In the genomic region with DNA sequence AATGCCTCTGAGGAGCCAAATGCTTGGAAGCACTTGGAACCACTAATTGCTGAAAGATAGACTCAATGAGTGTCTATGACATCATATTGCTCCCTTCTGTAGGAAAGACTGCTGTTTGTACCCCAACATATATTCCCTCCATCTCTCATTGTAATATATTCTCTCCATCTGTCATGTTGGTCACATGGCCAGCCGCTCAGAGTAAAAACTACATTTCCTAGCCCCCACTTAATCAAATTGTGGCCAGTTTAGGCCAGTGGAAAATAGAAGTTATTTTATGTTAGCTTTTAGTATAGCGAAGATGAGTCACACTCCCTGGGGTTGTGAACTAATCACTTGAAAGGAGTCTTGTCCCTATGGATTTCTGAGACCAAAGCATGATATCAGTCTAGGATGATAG, we compare ENCODE assay signal across 20 cellular contexts.
DNase-seq lines count a peak whose midpoint lies in the region; ATAC-seq, FAIRE-seq and TF ChIP-seq lines count a peak whose summit lies in the region.
"Had no signal": no experiment of that assay in that cellular context is flagged by ENCODE, and none has a peak within 500 bp of the region (broad histone marks: within the 10 kb centered on the region; RNA-seq: fewer than 3 reads in every experiment).

No MANE protein-coding gene starts in this region.

- H3K14ac ChIP-seq in trophoblast cell (ENCODE audit: low read length), result no peak overlapping the region

- H3K27me3 ChIP-seq in K562 (ENCODE audit: control insufficient read depth in 2 of 2, insufficient read depth in 2 of 2, low read length in 2 of 2) (no peaks in the 10 kb centered on the region), trophoblast cell (ENCODE audit: insufficient read depth, low read length) (no peaks in the 10 kb centered on the region)
- H3K27me3 ChIP-seq: BE2C had no signal

- CTCF ChIA-PET in K562 (lab: Yijun Ruan, JAX; ENCODE audit: low intra/inter-chr PET ratio), result no interaction called here

- H3K79me1 ChIP-seq in trophoblast cell (ENCODE audit: low read length), result peaks cover 2% of the 10 kb centered on the region

- H3K27ac ChIP-seq in K562 (ENCODE audit: extremely low read depth, low read depth, low read length) (no peak overlapping the region), trophoblast cell (ENCODE audit: low read depth, low read length) (peak overlapping the region; percentile 62)
- H3K27ac ChIP-seq: KMS-11, PC-9 had no signal

- H3K4me2 ChIP-seq in K562 (ENCODE audit: insufficient read depth, low read length), result no peak overlapping the region
- H3K4me2 ChIP-seq in trophoblast cell (ENCODE audit: low read length), result no peak overlapping the region
- H3K4me2 ChIP-seq: KMS-11, PC-9 had no signal

- in situ Hi-C loops in K562 (cut with MboI), result no loop called here

- BruUV-seq in K562 (replicated peaks; lab: Mats Ljungman, UMichigan), result no TSS peak

- no peak overlapping the region for H2BK120ac ChIP-seq in trophoblast cell (ENCODE audit: insufficient read depth, low read length, poor library complexity)

- no peak overlapping the region for H2BK5ac ChIP-seq in trophoblast cell (ENCODE audit: low read depth, low read length, poor library complexity)

- TF ChIP-seq RAD21 in K562 (CRISPR knock-in tag; conservative IDR thresholded peaks at IDR 0.05 in 1 of 2, IDR thresholded peaks at IDR 0.05 in 1 of 2), result no peak

- no peak for FAIRE-seq in K562 (lab: Jason Lieb, UNC)
- FAIRE-seq: GM12891 had no signal

- H2BK12ac ChIP-seq in trophoblast cell (ENCODE audit: low read length), result no peak overlapping the region

- H2AFZ ChIP-seq in K562 (ENCODE audit: low read depth, low read length) (no peak overlapping the region), trophoblast cell (ENCODE audit: insufficient read depth, low read length, poor library complexity) (no peak overlapping the region)
- H2AFZ ChIP-seq: PC-9 had no signal

- no peak overlapping the region for H3K4ac ChIP-seq in trophoblast cell (ENCODE audit: low read depth, low read length)

- no peak for TF ChIP-seq EP300 in K562 (IDR thresholded peaks at IDR 0.05; ENCODE audit: low read length)

- peak; percentile 46 for DNase-seq in COLO829 (ENCODE audit: low spot score)
- peak; percentile 14 for DNase-seq in RPMI7951 (ENCODE audit: low read depth)
- no peak for DNase-seq in K562 (ENCODE audit: extremely low read depth in 1 of 4, low spot score in 3 of 4)
- DNase-seq in trophoblast cell, result no peak
- DNase-seq in activated CD4-positive, alpha-beta T cell treated with anti-CD3 and anti-CD28 coated beads for 4 hours, result no peak
- DNase-seq: BE2C; CD4-positive, CD25-positive, alpha-beta regulatory T cell; DND-41; NCI-H1092 treated with DMSO at 0.1 percent for 48 hours; NCI-H1436 treated with DMSO at 0.1 percent for 48 hours; NCI-H2029; NCI-H2227 treated with DMSO at 0.1 percent for 48 hours; NCI-H510A treated with DMSO at 0.1 percent for 48 hours; NCI-H748 treated with DMSO at 0.1 percent for 48 hours; PC-9; T-helper 17 cell had no signal

- intact Hi-C loops in K562 (cut with micrococcal nuclease), result no loop called here

- H4K91ac ChIP-seq in trophoblast cell (ENCODE audit: low read depth, low read length), result no peak overlapping the region

- no peak for TF ChIP-seq CTCF in K562 (IDR thresholded peaks at IDR 0.05 in 2 of 3, conservative IDR thresholded peaks at IDR 0.05 in 1 of 3; ENCODE audit: insufficient read depth in 2 of 3, low read depth in 1 of 3, low read length in 3 of 3)

- H4K12ac ChIP-seq in trophoblast cell (ENCODE audit: low read depth, low read length), result no peak overlapping the region

- H3K4me3 ChIP-seq in K562, result no peak overlapping the region
- H3K4me3 ChIP-seq in trophoblast cell (ENCODE audit: low read depth, low read length), result no peak overlapping the region
- H3K4me3 ChIP-seq: PC-9 had no signal

- H4K20me1 ChIP-seq in K562 (replicated peaks; ENCODE audit: control insufficient read depth, insufficient read depth, low read length), result no peaks in the 10 kb centered on the region

- ATAC-seq in K562 (no peak), HG03108 (IDR thresholded peaks at IDR 0.05; ENCODE audit: unreplicated experiment) (no peak), HG02852 (IDR thresholded peaks at IDR 0.05; ENCODE audit: unreplicated experiment) (no peak)
- ATAC-seq: T-helper 17 cell had no signal

- H3K36me3 ChIP-seq in K562 (ENCODE audit: control insufficient read depth, insufficient read depth, low read length), result no peaks in the 10 kb centered on the region
- H3K36me3 ChIP-seq in trophoblast cell (ENCODE audit: control insufficient read depth in 1 of 2, insufficient read depth in 2 of 2, low read length in 2 of 2), result no peaks in the 10 kb centered on the region
- H3K36me3 ChIP-seq: BE2C had no signal

- no peaks in the 10 kb centered on the region for H3K9me1 ChIP-seq in K562 (ENCODE audit: control insufficient read depth, insufficient read depth, low read length)

- H3K79me2 ChIP-seq in K562 (ENCODE audit: control insufficient read depth, insufficient read depth, low read length) (no peaks in the 10 kb centered on the region), trophoblast cell (ENCODE audit: control insufficient read depth, insufficient read depth, low read length, poor library complexity) (no peaks in the 10 kb centered on the region)

- H3K9me3 ChIP-seq in K562 (replicated peaks; ENCODE audit: control insufficient read depth, insufficient read depth, low read depth, low read length), result no peaks in the 10 kb centered on the region
- H3K9me3 ChIP-seq in trophoblast cell (ENCODE audit: insufficient read depth, low read depth, low read length), result no peaks in the 10 kb centered on the region
- H3K9me3 ChIP-seq: BE2C had no signal

- H3K23ac ChIP-seq in trophoblast cell (ENCODE audit: low read length), result no peak overlapping the region

- no peak overlapping the region for H3K18ac ChIP-seq in trophoblast cell (ENCODE audit: low read length)

- no peak overlapping the region for H2AK5ac ChIP-seq in trophoblast cell (ENCODE audit: low read length)

- H3K9ac ChIP-seq in K562 (ENCODE audit: insufficient read depth in 1 of 2, low read depth in 2 of 2, low read length in 2 of 2), result no peak overlapping the region
- no peak overlapping the region for H3K9ac ChIP-seq in trophoblast cell (ENCODE audit: low read length)
- H3K9ac ChIP-seq: KMS-11 had no signal

- TF ChIP-seq POLR2A in K562 (conservative IDR thresholded peaks at IDR 0.05), result no peak

- H4K8ac ChIP-seq in trophoblast cell (ENCODE audit: low read depth, low read length), result no peak overlapping the region

- no peaks in the 10 kb centered on the region for H3K4me1 ChIP-seq in K562 (replicated peaks in 1 of 2; ENCODE audit: control insufficient read depth in 2 of 2, insufficient read depth in 2 of 2, low read length in 2 of 2)
- H3K4me1 ChIP-seq in trophoblast cell (ENCODE audit: control insufficient read depth in 1 of 2, insufficient read depth in 2 of 2, low read length in 2 of 2), result peaks cover 0 to 5% of the 10 kb centered on the region in 2 experiments
- H3K4me1 ChIP-seq: BE2C had no signal

- POLR2A ChIA-PET in K562 (lab: Yijun Ruan, JAX), result interaction anchor here (0.7 kb wide), 1 partner anchor 85 kb away, joined by 3 read pairs; no protein-coding TSS in a partner anchor

- WGBS in K562 (ENCODE audit: insufficient coverage, low coverage, missing lambda C conversion rate), result 0% methylated on average over 2 of the region's 2 CpGs
- no CpG with 5 or more reads among the region's 2 CpGs for WGBS in trophoblast cell (ENCODE audit: extremely low coverage, insufficient coverage, insufficient read length)

TF ChIP-seq in K562, 482 proteins besides CTCF, POLR2A, EP300 and RAD21:
- TF ChIP-seq, protein P1, sequence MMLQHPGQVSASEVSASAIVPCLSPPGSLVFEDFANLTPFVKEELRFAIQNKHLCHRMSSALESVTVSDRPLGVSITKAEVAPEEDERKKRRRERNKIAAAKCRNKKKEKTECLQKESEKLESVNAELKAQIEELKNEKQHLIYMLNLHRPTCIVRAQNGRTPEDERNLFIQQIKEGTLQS (IDR thresholded peaks at IDR 0.05), result 0 out of 2 replicates have a peak, but pooled peaks have one; percentile 15
- TF ChIP-seq, protein P1 (CRISPR knock-in tag; conservative IDR thresholded peaks at IDR 0.05), result no peak
- TF ChIP-seq WHSC1 (IDR thresholded peaks at IDR 0.05; ENCODE audit: low read length) (no peak), SMARCB1 (IDR thresholded peaks at IDR 0.05; ENCODE audit: insufficient read length, low read depth) (no peak)

Comparison
In these comparisons a context has a peak if more than half of its experiments do, and no peak if none do; other contexts are left out.
1. DNase-seq: peak in COLO829 (single experiment) and RPMI7951 (single experiment); none in K562 (0 of 4), trophoblast cell (0 of 2) and activated CD4-positive, alpha-beta T cell treated with anti-CD3 and anti-CD28 coated beads for 4 hours (0 of 2).